12 cellular contexts compared by ENCODE assay signal in the genomic region with DNA sequence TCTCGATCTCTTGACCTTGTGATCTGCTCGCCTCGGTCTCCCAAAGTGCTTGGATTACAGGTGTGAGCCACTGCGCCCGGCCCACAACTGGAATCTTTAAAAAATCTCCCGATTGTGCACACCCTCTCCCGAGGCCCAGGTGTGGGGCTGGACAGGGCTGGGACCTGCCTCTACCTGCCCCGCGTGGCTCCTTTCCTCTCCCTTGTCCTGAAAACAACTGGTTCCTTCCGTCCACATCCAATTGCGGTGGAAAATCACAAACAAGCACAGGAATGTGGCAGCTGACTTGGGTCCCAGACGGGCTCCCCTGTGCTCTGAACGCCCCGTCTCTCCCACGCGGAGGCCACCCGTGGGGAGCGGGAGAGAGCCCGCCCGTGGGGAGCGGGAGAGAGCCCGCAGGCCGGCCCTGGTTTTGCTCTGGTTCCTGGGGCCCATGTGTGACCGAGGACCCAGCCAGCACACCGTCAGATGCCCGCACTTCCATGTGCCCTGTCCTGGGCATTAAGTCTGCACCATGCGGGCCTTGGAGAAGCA. TPM values are rescaled to one million over a fixed set of nuclear protein-coding genes. Genes with fewer than 3 reads are reported as not detected.
DNase-seq lines count a peak whose midpoint lies in the region; ATAC-seq and TF ChIP-seq lines count a peak whose summit lies in the region.
"Had no signal": no experiment of that assay in that cellular context is flagged by ENCODE, and none has a peak within 500 bp of the region (broad histone marks: within the 10 kb centered on the region; RNA-seq: fewer than 3 reads in every experiment).

No MANE protein-coding gene starts in this region.

- H3K27ac ChIP-seq in BLaER1 (no peak overlapping the region), left lung (peak overlapping the region; percentile 82), sigmoid colon (peak overlapping the region; percentile 83 to 89 (median 88))

- TF ChIP-seq POLR2A in sigmoid colon (IDR thresholded peaks at IDR 0.05), result no peak
- TF ChIP-seq POLR2A in GM18505 (IDR thresholded peaks at IDR 0.05; ENCODE audit: borderline replicate concordance, extremely low read depth, insufficient read depth, insufficient read length), result no peak

- H3K4me1 Mint-ChIP-seq in WTC11, result no peaks in the 10 kb centered on the region

- peaks cover 77% of the 10 kb centered on the region for H3K4me1 ChIP-seq in BLaER1
- peaks cover 17 to 39% of the 10 kb centered on the region in 2 donors for H3K4me1 ChIP-seq in left lung
- peaks cover 0 to 57% (median 54%) of the 10 kb centered on the region in 4 donors for H3K4me1 ChIP-seq in sigmoid colon

- H3K9me3 ChIP-seq in BLaER1, result no peaks in the 10 kb centered on the region
- H3K9me3 ChIP-seq in left lung, result no peaks in the 10 kb centered on the region
- no peaks in the 10 kb centered on the region for H3K9me3 ChIP-seq in sigmoid colon

- no peaks in the 10 kb centered on the region for H3K27me3 Mint-ChIP-seq in WTC11 (ENCODE audit: low read depth)

- no peak overlapping the region for H3K4me3 ChIP-seq in BLaER1
- no peak overlapping the region for H3K4me3 ChIP-seq in left lung
- peak overlapping the region in 2 of 4 donors; percentile 20 to 60 for H3K4me3 ChIP-seq in sigmoid colon
- H3K4me3 ChIP-seq: dorsolateral prefrontal cortex had no signal

- H3K9me3 Mint-ChIP-seq in WTC11, result no peaks in the 10 kb centered on the region

- peak overlapping the region; percentile 92 for H3K4me2 ChIP-seq in BLaER1

- intact Hi-C loops in left lung (cut with DNase I) (no loop called here), sigmoid colon (cut with DNase I) (loop anchor here (5.0 kb wide), 1 partner anchor 108 kb away; a partner anchor contains a TSS)

- TF ChIP-seq CTCF in WTC11 (IDR thresholded peaks at IDR 0.05), result no peak
- TF ChIP-seq CTCF in left lung (IDR thresholded peaks at IDR 0.05), result no peak
- TF ChIP-seq CTCF in sigmoid colon (IDR thresholded peaks at IDR 0.05), result no peak

- 92 to 93% methylated on average over 27 of the region's 27 CpGs for WGBS in sigmoid colon, 2 donors

- no peak for TF ChIP-seq EP300 in sigmoid colon (IDR thresholded peaks at IDR 0.05)

- H4K20me1 ChIP-seq in BLaER1, result peaks cover 69% of the 10 kb centered on the region

- H3K4me3 Mint-ChIP-seq in WTC11, result no peak overlapping the region

- no peak overlapping the region for H3K9ac ChIP-seq in BLaER1

- H3K36me3 ChIP-seq in BLaER1 (no peaks in the 10 kb centered on the region; the same call in 1 of the 2 replicates), left lung (no peaks in the 10 kb centered on the region), sigmoid colon (peaks cover 0 to under 1% (median 0%) of the 10 kb centered on the region in 4 donors)

- CTCF ChIA-PET in WTC11 (lab: Charles Lee), result no interaction called here

- POLR2A ChIA-PET in WTC11 (lab: Charles Lee), result no interaction called here

- no peaks in the 10 kb centered on the region for H3K36me3 Mint-ChIP-seq in WTC11

- H3K27ac Mint-ChIP-seq in WTC11, result peak overlapping the region; percentile 60; the same call in 1 of the 2 replicates

- ATAC-seq in WTC11 (no peak), left lung (no peak), GM18505 (IDR thresholded peaks at IDR 0.05; ENCODE audit: unreplicated experiment) (no peak)
- ATAC-seq: Panc1 had no signal

- no peak for DNase-seq in WTC11 (ENCODE audit: low spot score)
- peak in 1 of 2 donors; percentile 37 for DNase-seq in left lung
- no peak for DNase-seq in sigmoid colon
- DNase-seq in NCI-H2107 treated with DMSO at 0.1 percent for 48 hours (lab: John Stamatoyannopoulos, UW; ENCODE audit: unreplicated experiment), result no peak
- no peak for DNase-seq in medulla oblongata (ENCODE audit: extremely low spot score)
- no peak for DNase-seq in NCI-H1417 (lab: John Stamatoyannopoulos, UW)
- DNase-seq: dorsolateral prefrontal cortex, NCI-H345 had no signal

- peaks cover 55% of the 10 kb centered on the region for H3K27me3 ChIP-seq in BLaER1
- peaks cover 0 to 20% of the 10 kb centered on the region in 2 donors for H3K27me3 ChIP-seq in left lung
- no peaks in the 10 kb centered on the region for H3K27me3 ChIP-seq in sigmoid colon
- H3K27me3 ChIP-seq: dorsolateral prefrontal cortex had no signal

TF ChIP-seq in WTC11, 78 proteins besides CTCF, POLR2A, EP300 and RAD21 (continues in another document):
- TF ChIP-seq TCF7 (CRISPR knock-in tag; IDR thresholded peaks at IDR 0.05; ENCODE audit: low read depth) (no peak), ZNF138 (CRISPR knock-in tag; conservative IDR thresholded peaks at IDR 0.05) (no peak), NR2C2 (CRISPR knock-in tag; IDR thresholded peaks at IDR 0.05) (no peak), ETV6 (CRISPR knock-in tag; IDR thresholded peaks at IDR 0.05) (no peak), CREM (CRISPR knock-in tag; IDR thresholded peaks at IDR 0.05) (no peak)
- TF ChIP-seq, protein P1, sequence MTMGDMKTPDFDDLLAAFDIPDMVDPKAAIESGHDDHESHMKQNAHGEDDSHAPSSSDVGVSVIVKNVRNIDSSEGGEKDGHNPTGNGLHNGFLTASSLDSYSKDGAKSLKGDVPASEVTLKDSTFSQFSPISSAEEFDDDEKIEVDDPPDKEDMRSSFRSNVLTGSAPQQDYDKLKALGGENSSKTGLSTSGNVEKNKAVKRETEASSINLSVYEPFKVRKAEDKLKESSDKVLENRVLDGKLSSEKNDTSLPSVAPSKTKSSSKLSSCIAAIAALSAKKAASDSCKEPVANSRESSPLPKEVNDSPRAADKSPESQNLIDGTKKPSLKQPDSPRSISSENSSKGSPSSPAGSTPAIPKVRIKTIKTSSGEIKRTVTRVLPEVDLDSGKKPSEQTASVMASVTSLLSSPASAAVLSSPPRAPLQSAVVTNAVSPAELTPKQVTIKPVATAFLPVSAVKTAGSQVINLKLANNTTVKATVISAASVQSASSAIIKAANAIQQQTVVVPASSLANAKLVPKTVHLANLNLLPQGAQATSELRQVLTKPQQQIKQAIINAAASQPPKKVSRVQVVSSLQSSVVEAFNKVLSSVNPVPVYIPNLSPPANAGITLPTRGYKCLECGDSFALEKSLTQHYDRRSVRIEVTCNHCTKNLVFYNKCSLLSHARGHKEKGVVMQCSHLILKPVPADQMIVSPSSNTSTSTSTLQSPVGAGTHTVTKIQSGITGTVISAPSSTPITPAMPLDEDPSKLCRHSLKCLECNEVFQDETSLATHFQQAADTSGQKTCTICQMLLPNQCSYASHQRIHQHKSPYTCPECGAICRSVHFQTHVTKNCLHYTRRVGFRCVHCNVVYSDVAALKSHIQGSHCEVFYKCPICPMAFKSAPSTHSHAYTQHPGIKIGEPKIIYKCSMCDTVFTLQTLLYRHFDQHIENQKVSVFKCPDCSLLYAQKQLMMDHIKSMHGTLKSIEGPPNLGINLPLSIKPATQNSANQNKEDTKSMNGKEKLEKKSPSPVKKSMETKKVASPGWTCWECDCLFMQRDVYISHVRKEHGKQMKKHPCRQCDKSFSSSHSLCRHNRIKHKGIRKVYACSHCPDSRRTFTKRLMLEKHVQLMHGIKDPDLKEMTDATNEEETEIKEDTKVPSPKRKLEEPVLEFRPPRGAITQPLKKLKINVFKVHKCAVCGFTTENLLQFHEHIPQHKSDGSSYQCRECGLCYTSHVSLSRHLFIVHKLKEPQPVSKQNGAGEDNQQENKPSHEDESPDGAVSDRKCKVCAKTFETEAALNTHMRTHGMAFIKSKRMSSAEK (CRISPR knock-in tag; IDR thresholded peaks at IDR 0.05; ENCODE audit: borderline replicate concordance), result no peak
- TF ChIP-seq, protein P2, sequence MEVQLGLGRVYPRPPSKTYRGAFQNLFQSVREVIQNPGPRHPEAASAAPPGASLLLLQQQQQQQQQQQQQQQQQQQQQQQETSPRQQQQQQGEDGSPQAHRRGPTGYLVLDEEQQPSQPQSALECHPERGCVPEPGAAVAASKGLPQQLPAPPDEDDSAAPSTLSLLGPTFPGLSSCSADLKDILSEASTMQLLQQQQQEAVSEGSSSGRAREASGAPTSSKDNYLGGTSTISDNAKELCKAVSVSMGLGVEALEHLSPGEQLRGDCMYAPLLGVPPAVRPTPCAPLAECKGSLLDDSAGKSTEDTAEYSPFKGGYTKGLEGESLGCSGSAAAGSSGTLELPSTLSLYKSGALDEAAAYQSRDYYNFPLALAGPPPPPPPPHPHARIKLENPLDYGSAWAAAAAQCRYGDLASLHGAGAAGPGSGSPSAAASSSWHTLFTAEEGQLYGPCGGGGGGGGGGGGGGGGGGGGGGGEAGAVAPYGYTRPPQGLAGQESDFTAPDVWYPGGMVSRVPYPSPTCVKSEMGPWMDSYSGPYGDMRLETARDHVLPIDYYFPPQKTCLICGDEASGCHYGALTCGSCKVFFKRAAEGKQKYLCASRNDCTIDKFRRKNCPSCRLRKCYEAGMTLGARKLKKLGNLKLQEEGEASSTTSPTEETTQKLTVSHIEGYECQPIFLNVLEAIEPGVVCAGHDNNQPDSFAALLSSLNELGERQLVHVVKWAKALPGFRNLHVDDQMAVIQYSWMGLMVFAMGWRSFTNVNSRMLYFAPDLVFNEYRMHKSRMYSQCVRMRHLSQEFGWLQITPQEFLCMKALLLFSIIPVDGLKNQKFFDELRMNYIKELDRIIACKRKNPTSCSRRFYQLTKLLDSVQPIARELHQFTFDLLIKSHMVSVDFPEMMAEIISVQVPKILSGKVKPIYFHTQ (CRISPR knock-in tag; IDR thresholded peaks at IDR 0.05), result no peak

RNA-seq across cellular contexts. Expression of a gene that starts 3.0 kb away (rescaled TPM):
- 0.18 to 0.35 TPM (median 0.30 TPM) in 3 replicates for total RNA-seq in WTC11 (2021)
- 10 to 100 TPM; 26.6 to 28.7 TPM for total RNA-seq in left lung
- 10 to 100 TPM; 38.0 to 46.0 (median 42.3) TPM for total RNA-seq in sigmoid colon
- 10 to 100 TPM in 2 of 3 donors, 1 to 10 TPM in 1; 2.5 to 16.2 (median 15.7) TPM for polyA plus RNA-seq in sigmoid colon

RNA-seq across cellular contexts. Expression of a gene that starts 37.3 kb away (rescaled TPM):
- 67.8 to 86.7 TPM (median 71.6 TPM) in 3 replicates for total RNA-seq in WTC11 (2021)
- 10 to 100 TPM; 34.9 to 38.6 TPM for total RNA-seq in left lung
- total RNA-seq in sigmoid colon, result 10 to 100 TPM; 12.5 to 31.3 (median 18.1) TPM
- 10 to 100 TPM; 10.4 to 60.3 (median 12.0) TPM for polyA plus RNA-seq in sigmoid colon

RNA-seq across cellular contexts. Expression of a gene that starts 41.7 kb away (rescaled TPM):
- total RNA-seq in WTC11 (2021), result 0.16 to 0.26 TPM (median 0.18 TPM) in 3 replicates
- not detected for total RNA-seq in left lung
- total RNA-seq in sigmoid colon, result not detected
- polyA plus RNA-seq in sigmoid colon, result not detected
- total RNA-seq: left lobe of liver had no signal

RNA-seq across cellular contexts. Expression of a gene that starts 55.6 kb away (rescaled TPM):
- total RNA-seq in WTC11 (2021), result 80.6 to 94.1 TPM (median 90.0 TPM) in 3 replicates
- total RNA-seq in left lung, result 100 to 1,000 TPM; 110 to 130 TPM
- 10 to 100 TPM; 31.0 to 78.7 (median 42.2) TPM for total RNA-seq in sigmoid colon
- 10 to 100 TPM in 1 of 3 donors, 1 to 10 TPM in 2; 4.2 to 55.4 (median 5.5) TPM for polyA plus RNA-seq in sigmoid colon

Comparison
In these comparisons a context has a peak if more than half of its experiments do, and no peak if none do; other contexts are left out.
1. RNA of a gene that starts 3.0 kb away (total RNA-seq): 38.0 to 46.0 TPM in sigmoid colon and 26.6 to 28.7 TPM in left lung; 0.18 to 0.35 TPM in WTC11; every median in the first group is over 10 times any median in the second.